Comparison of ENCODE assay signal across 31 cellular contexts in the genomic region with DNA sequence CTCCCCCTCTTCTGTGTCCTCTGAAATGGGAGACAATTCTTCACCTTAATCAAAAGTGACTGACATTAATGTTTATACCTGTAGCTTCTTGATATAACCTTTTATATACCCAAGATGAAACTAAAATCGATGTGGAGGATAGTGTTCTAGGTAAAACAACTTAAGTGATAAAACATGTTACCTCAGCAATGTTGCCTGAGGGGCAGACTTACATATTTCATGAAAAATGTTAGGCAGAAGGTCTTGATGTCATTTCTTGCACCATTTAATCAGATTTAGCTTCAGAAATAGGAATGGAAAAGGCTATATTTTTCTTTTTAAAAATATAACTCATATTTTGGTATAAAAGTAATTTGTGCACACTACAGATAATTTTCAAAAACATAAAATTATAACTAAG.
"Had no signal": no experiment of that assay in that cellular context is flagged by ENCODE, and none has a peak within 500 bp of the region (broad histone marks: within the 10 kb centered on the region; RNA-seq: fewer than 3 reads in every experiment).

No MANE protein-coding gene starts in this region.

- H3K4me3 ChIP-seq: adrenal gland, body of pancreas, breast epithelium had no signal

- H3K36me3 ChIP-seq: adrenal gland, brain microvascular endothelial cell, breast epithelium had no signal

- ATAC-seq: activated CD8-positive, alpha-beta T cell treated with anti-CD3 and anti-CD28 coated beads for 36 hours; activated naive CD4-positive, alpha-beta T cell treated with anti-CD3 and anti-CD28 coated beads, Interleukin-2, amount 50 U/mL, for 72 hours; activated T-cell treated with anti-CD3 and anti-CD28 coated beads, Interleukin-2, amount 50 U/mL, for 4 hours; activated T-cell treated with anti-CD3 and anti-CD28 coated beads, Interleukin-2, amount 50 U/mL, for 72 hours; activated T-helper 17 cell treated with anti-CD3 and anti-CD28 coated beads, Interleukin-2, amount 50 U/mL, for 72 hours; body of pancreas; T-helper 17 cell had no signal

- H3K27me3 ChIP-seq: adrenal gland, body of pancreas, brain microvascular endothelial cell, breast epithelium had no signal

- H3K4me1 ChIP-seq: adrenal gland, body of pancreas, breast epithelium had no signal

- DNase-seq: activated B cell treated with CpG ODN at 0.5 μM for 24 hours; activated CD4-positive, alpha-beta memory T cell treated with anti-CD3 and anti-CD28 coated beads for 36 hours; activated CD4-positive, alpha-beta T cell treated with anti-CD3 and anti-CD28 coated beads for 4 hours; activated CD4-positive, alpha-beta T cell treated with anti-CD3 and anti-CD28 coated beads, Interleukin-2, amount 10 ng/mL, durations not matched to agents 24 days and 14 days; activated CD4-positive, alpha-beta T cell treated with anti-CD3 and anti-CD28 coated beads, Interleukin-2, amount 50 U/mL, for 1 hour; activated CD4-positive, alpha-beta T cell treated with anti-CD3 and anti-CD28 coated beads, Interleukin-2, amount 50 U/mL, for 4 hours; activated CD4-positive, CD25-positive, alpha-beta regulatory T cell treated with anti-CD3 and anti-CD28 coated beads, Interleukin-2, amount 50 U/mL, for 72 hours; activated CD8-positive, alpha-beta memory T cell treated with anti-CD3 and anti-CD28 coated beads, Interleukin-2, amount 50 U/mL, for 4 hours; activated CD8-positive, alpha-beta T cell treated with anti-CD3 and anti-CD28 coated beads for 36 hours; activated effector memory CD4-positive, alpha-beta T cell treated with anti-CD3 and anti-CD28 coated beads, Interleukin-2, amount 50 U/mL, for 16 hours; activated gamma-delta T cell treated with Interleukin-2 at 50 U/mL for 16 hours; activated naive CD4-positive, alpha-beta T cell; activated naive CD4-positive, alpha-beta T cell treated with anti-CD3 and anti-CD28 coated beads for 36 hours; activated naive CD4-positive, alpha-beta T cell treated with anti-CD3 and anti-CD28 coated beads, Interleukin-2, amount 50 U/mL, for 16 hours; activated naive CD8-positive, alpha-beta T cell treated with anti-CD3 and anti-CD28 coated beads for 36 hours; activated T-cell treated with anti-CD3 and anti-CD28 coated beads for 4 hours; activated T-cell treated with anti-CD3 and anti-CD28 coated beads, Interleukin-2, amount 50 U/mL, for 1 hour; activated T-cell treated with anti-CD3 and anti-CD28 coated beads, Interleukin-2, amount 50 U/mL, for 4 hours; activated T-cell treated with anti-CD3 and anti-CD28 coated beads, Interleukin-2, amount 50 U/mL, for 72 hours; adrenal gland; amniotic stem cell; aorta; body of pancreas; brain microvascular endothelial cell; central memory CD4-positive, alpha-beta T cell; T-helper 17 cell had no signal

- FAIRE-seq: astrocyte had no signal

- H3K9me3 ChIP-seq: body of pancreas had no signal

- H3K27ac ChIP-seq: adrenal gland, body of pancreas, brain microvascular endothelial cell, breast epithelium, VCaP had no signal
